ENCODE assay signal across 8 cellular contexts in genomic region chr5:37722236-37723146, GRCh38.
DNase-seq lines count a peak whose midpoint lies in the region; ATAC-seq, FAIRE-seq and TF ChIP-seq lines count a peak whose summit lies in the region.

No MANE protein-coding gene starts in this region.

- no peak overlapping the region for H3K27ac ChIP-seq in gastroesophageal sphincter

- TF ChIP-seq POLR2A in gastroesophageal sphincter (IDR thresholded peaks at IDR 0.05), result no peak

- TF ChIP-seq CTCF in bronchial epithelial cell (IDR thresholded peaks at IDR 0.05; ENCODE audit: insufficient read depth, low read length, severe bottlenecking), result no peak
- no peak for TF ChIP-seq CTCF in gastroesophageal sphincter (IDR thresholded peaks at IDR 0.05)

- 77 to 93% methylated on average over 5 of the region's 6 CpGs for whole genome bisulfite sequencing in gastroesophageal sphincter (ENCODE audit: low coverage in 1 of 2), 2 donors

- H3K36me3 ChIP-seq in bronchial epithelial cell (ENCODE audit: control insufficient read depth, insufficient read depth, low read length), result peaks cover 1% of the 10 kb centered on the region
- H3K36me3 ChIP-seq in gastroesophageal sphincter, result peaks cover 0 to 46% of the 10 kb centered on the region in 2 donors

- peak; percentile 35 for DNase-seq in NK-92 treated with Interleukin-12 subunit alpha and Interleukin-12 subunit beta, amount 100 ng/mL, for 24 hours (lab: John Stamatoyannopoulos, UW)
- DNase-seq in NK-92 (lab: John Stamatoyannopoulos, UW; ENCODE audit: unreplicated experiment), result no peak
- DNase-seq in NCI-H460 (ENCODE audit: extremely low read depth, low read depth), result peak; percentile 18
- DNase-seq in bronchial epithelial cell (ENCODE audit: low read depth), result peak; percentile 74
- DNase-seq in stimulated activated CD8-positive, alpha-beta memory T cell treated with anti-CD3 and anti-CD28 coated beads, Interleukin-4, amount 100 ng/mL, for 48 hours, result peak; percentile 43
- no peak for DNase-seq in pons (ENCODE audit: low spot score)

- H3K27me3 ChIP-seq in bronchial epithelial cell (ENCODE audit: control insufficient read depth, insufficient read depth, low read length) (no peaks in the 10 kb centered on the region), gastroesophageal sphincter (no peaks in the 10 kb centered on the region)

- no peak for FAIRE-seq in bronchial epithelial cell (lab: Jason Lieb, UNC)

- H3K4me1 ChIP-seq in gastroesophageal sphincter, result peaks cover 3 to 13% (median 4%) of the 10 kb centered on the region in 3 donors

- H3K4me3 ChIP-seq in bronchial epithelial cell (ENCODE audit: low read depth, low read length) (no peak overlapping the region), gastroesophageal sphincter (no peak overlapping the region)

- ATAC-seq in HG02571 (IDR thresholded peaks at IDR 0.05; ENCODE audit: unreplicated experiment) (peak; percentile 68), gastroesophageal sphincter (no peak)

- TF ChIP-seq EP300 in gastroesophageal sphincter (IDR thresholded peaks at IDR 0.05), result no peak

- no peaks in the 10 kb centered on the region for H3K9me3 ChIP-seq in gastroesophageal sphincter

Comparison
In these comparisons a context has a peak if more than half of its experiments do, and no peak if none do; other contexts are left out.
1. DNase-seq: peak in NK-92 treated with Interleukin-12 subunit alpha and Interleukin-12 subunit beta, amount 100 ng/mL, for 24 hours (single experiment), NCI-H460 (single experiment), bronchial epithelial cell (single experiment) and stimulated activated CD8-positive, alpha-beta memory T cell treated with anti-CD3 and anti-CD28 coated beads, Interleukin-4, amount 100 ng/mL, for 48 hours (single experiment); none in NK-92 (single experiment) and pons (single experiment).